Comparison of ENCODE assay signal across 32 cellular contexts in genomic region chr11:101288392-101288791, GRCh38.
"Had no signal": no experiment of that assay in that cellular context is flagged by ENCODE, and none has a peak within 500 bp of the region (broad histone marks: within the 10 kb centered on the region; RNA-seq: fewer than 3 reads in every experiment).

No MANE protein-coding gene starts in this region.

- H3K9ac ChIP-seq: parathyroid adenoma had no signal

- H3K27ac ChIP-seq: brain microvascular endothelial cell, coronary artery, dorsolateral prefrontal cortex, gastrocnemius medialis, parathyroid adenoma, psoas muscle, stomach, thyroid gland, upper lobe of left lung, vagina had no signal

- H3K4me3 ChIP-seq: coronary artery, dorsolateral prefrontal cortex, gastrocnemius medialis, psoas muscle, smooth muscle cell, stomach, thyroid gland, upper lobe of left lung, vagina had no signal

- H2AFZ ChIP-seq: parathyroid adenoma had no signal

- H3K4me2 ChIP-seq: smooth muscle cell had no signal

- H3K27me3 ChIP-seq: brain microvascular endothelial cell, dorsolateral prefrontal cortex, gastrocnemius medialis, stomach, thyroid gland, upper lobe of left lung, vagina had no signal

- H3K4me1 ChIP-seq: gastrocnemius medialis, parathyroid adenoma, psoas muscle, stomach, thyroid gland, upper lobe of left lung, vagina had no signal

- H3K79me2 ChIP-seq: parathyroid adenoma had no signal

- ATAC-seq: activated CD8-positive, alpha-beta T cell treated with anti-CD3 and anti-CD28 coated beads for 36 hours; activated T-cell treated with anti-CD3 and anti-CD28 coated beads, Interleukin-2, amount 50 U/mL, for 4 hours; activated T-helper 17 cell treated with anti-CD3 and anti-CD28 coated beads, Interleukin-2, amount 50 U/mL, for 72 hours; gastrocnemius medialis; left colon; naive thymus-derived CD8-positive, alpha-beta T cell; psoas muscle; stimulated activated naive B cell treated with anti-CD40 and anti-IgM and Interleukin-4, amounts not matched to agents 10 μg/mL and 1 μg/mL and 100 μg/mL, for 72 hours had no signal

- FAIRE-seq: astrocyte, keratinocyte, TTC549 had no signal

- H3K9me3 ChIP-seq: thyroid gland, vagina had no signal

- DNase-seq: activated CD4-positive, alpha-beta T cell treated with anti-CD3 and anti-CD28 coated beads for 1 hour; activated CD4-positive, alpha-beta T cell treated with anti-CD3 and anti-CD28 coated beads, Interleukin-2, amount 50 U/mL, for 1 hour; activated CD8-positive, alpha-beta T cell treated with anti-CD3 and anti-CD28 coated beads for 36 hours; activated gamma-delta T cell treated with Interleukin-2 at 50 U/mL for 16 hours; activated naive CD4-positive, alpha-beta T cell treated with anti-CD3 and anti-CD28 coated beads, Interleukin-2, amount 50 U/mL, for 16 hours; activated T-cell treated with anti-CD3 and anti-CD28 coated beads, Interleukin-2, amount 50 U/mL, for 4 hours; amniotic stem cell; brain microvascular endothelial cell; dorsolateral prefrontal cortex; effector memory CD4-positive, alpha-beta T cell; erythroblast; gastrocnemius medialis; glutamatergic neuron; left colon; midbrain; naive thymus-derived CD8-positive, alpha-beta T cell; occipital lobe; psoas muscle; stimulated activated CD4-positive, alpha-beta T cell treated with anti-CD3 and anti-CD28 coated beads, Interleukin-2, amount 100 ng/mL, for 24 hours; stimulated activated naive B cell treated with anti-CD40 and anti-IgM and Interleukin-4, amounts not matched to agents 10 μg/mL and 1 μg/mL and 100 μg/mL, for 72 hours; stomach; T-helper 9 cell; thyroid gland; upper lobe of left lung had no signal

- H3K36me3 ChIP-seq: brain microvascular endothelial cell, gastrocnemius medialis, stomach, thyroid gland, upper lobe of left lung, vagina had no signal
